In genomic region chr19:39469567-39469966, GRCh38 we compare ENCODE assay signal across 19 cellular contexts. TPM values are rescaled to one million over a fixed set of nuclear protein-coding genes. Genes with fewer than 3 reads are reported as not detected.
DNase-seq lines count a peak whose midpoint lies in the region; ATAC-seq, FAIRE-seq and TF ChIP-seq lines count a peak whose summit lies in the region.
"Had no signal": no experiment of that assay in that cellular context is flagged by ENCODE, and none has a peak within 500 bp of the region (broad histone marks: within the 10 kb centered on the region; RNA-seq: fewer than 3 reads in every experiment).

No MANE protein-coding gene starts in this region.

- POLR2A ChIA-PET in A549 (lab: Yijun Ruan, JAX) = interaction anchor here (0.8 to 1.6 kb wide), 2 partner anchors 24 to 34 kb away, joined by 4 read pairs; partner anchors contain the start of genes RPS16 and SUPT5H
- POLR2A ChIA-PET in CD4-positive, alpha-beta T cell (lab: Charles Lee) = no interaction called here
- POLR2A ChIA-PET in GM12878 (lab: Charles Lee) = interaction anchor here (1.1 kb wide), 1 partner anchor 28 kb away, joined by 4 read pairs; no protein-coding TSS in a partner anchor

- no TSS peak for BruUV-seq in GM12878 (replicated peaks; lab: Mats Ljungman, UMichigan)

- TF ChIP-seq CTCF in A549 (IDR thresholded peaks at IDR 0.05) (no peak), GM12878 (IDR thresholded peaks at IDR 0.05 in 2 of 3, conservative IDR thresholded peaks at IDR 0.05 in 1 of 3; ENCODE audit: control insufficient read depth in 2 of 3, extremely low read depth in 1 of 3, insufficient read depth in 1 of 3, low read depth in 3 of 3, low read length in 3 of 3) (no peak)
- TF ChIP-seq CTCF in CD4-positive, alpha-beta T cell (IDR thresholded peaks at IDR 0.05) = no peak

- TF ChIP-seq EP300 in A549 (IDR thresholded peaks at IDR 0.05) (no peak), GM12878 (IDR thresholded peaks at IDR 0.05; ENCODE audit: borderline replicate concordance in 1 of 2, control insufficient read depth in 1 of 2, low read depth in 2 of 2, low read length in 2 of 2) (no peak)

- peaks cover 89% of the 10 kb centered on the region for H3K36me3 Mint-ChIP-seq in CD4-positive, alpha-beta T cell (ENCODE audit: low read depth)

- H3K79me2 ChIP-seq in GM12878 (ENCODE audit: control insufficient read depth, insufficient read depth, low read length) = no peaks in the 10 kb centered on the region

- intact Hi-C loops in CD4-positive, alpha-beta T cell (cut with DNase I, micrococcal nuclease) = no loop called here
- intact Hi-C loops in GM12878 (cut with micrococcal nuclease; ENCODE audit: unreplicated experiment) = no loop called here

- TF ChIP-seq RAD21 in A549 (conservative IDR thresholded peaks at IDR 0.05 in 1 of 2, IDR thresholded peaks at IDR 0.05 in 1 of 2) (no peak), GM12878 (IDR thresholded peaks at IDR 0.05; ENCODE audit: insufficient read depth, low read depth, low read length) (no peak)

- 66% methylated on average over 6 of the region's 6 CpGs for WGBS in A549 (ENCODE audit: missing lambda C conversion rate)
- WGBS in GM12878 (ENCODE audit: insufficient coverage, insufficient replicate concordance, low lambda C conversion rate, missing lambda C conversion rate) = 97% methylated on average over 6 of the region's 6 CpGs

- H3K9ac ChIP-seq in GM12878 (ENCODE audit: control insufficient read depth, insufficient read depth, low read length) = no peak overlapping the region
- H3K9ac ChIP-seq: KMS-11 had no signal

- H3K4me2 ChIP-seq in A549 (peak overlapping the region; percentile 43; the same call in 2 of the 3 replicates), GM12878 (ENCODE audit: control insufficient read depth, insufficient read depth) (no peak overlapping the region)
- H3K4me2 ChIP-seq: KMS-11 had no signal

- in situ Hi-C loops in GM12878 (cut with MboI) = no loop called here

- H3K4me3 Mint-ChIP-seq in CD4-positive, alpha-beta T cell = no peak overlapping the region
- H3K4me3 Mint-ChIP-seq: T-helper 1 cell treated with Interleukin-12 subunit alpha and Interleukin-12 subunit beta and Interleukin-4 antibody, amounts not matched to agents 30 μg/mL and 1 μg/mL, for 36 hours had no signal

- peak overlapping the region; percentile 27 to 41; a peak in 3 of 6 replicates for H3K27ac ChIP-seq in A549
- no peak overlapping the region for H3K27ac ChIP-seq in CD4-positive, alpha-beta T cell (ENCODE audit: low read depth, low read length)
- no peak overlapping the region for H3K27ac ChIP-seq in GM12878 (ENCODE audit: control insufficient read depth, insufficient read depth)
- H3K27ac ChIP-seq: KMS-11, psoas muscle, SJCRH30, upper lobe of right lung, WERI-Rb-1 had no signal

- H3K27me3 Mint-ChIP-seq in CD4-positive, alpha-beta T cell = no peaks in the 10 kb centered on the region

- no peaks in the 10 kb centered on the region for H3K9me3 ChIP-seq in A549
- no peaks in the 10 kb centered on the region for H3K9me3 ChIP-seq in CD4-positive, alpha-beta T cell (ENCODE audit: control insufficient read depth, low read length)
- no peaks in the 10 kb centered on the region for H3K9me3 ChIP-seq in GM12878 (replicated peaks; ENCODE audit: control insufficient read depth, insufficient read depth, low read length)
- H3K9me3 ChIP-seq: psoas muscle, SJCRH30, upper lobe of right lung had no signal

- no peaks in the 10 kb centered on the region for H3K27me3 ChIP-seq in CD4-positive, alpha-beta T cell (ENCODE audit: control insufficient read depth, insufficient read depth, low read length)
- H3K27me3 ChIP-seq in GM12878 (replicated peaks in 1 of 2; ENCODE audit: control insufficient read depth in 2 of 2, insufficient read depth in 2 of 2, low read length in 1 of 2) = no peaks in the 10 kb centered on the region
- H3K27me3 ChIP-seq: SJCRH30, upper lobe of right lung had no signal

- no peaks in the 10 kb centered on the region for H4K20me1 ChIP-seq in GM12878 (ENCODE audit: control insufficient read depth, insufficient read depth)

- peak overlapping the region; percentile 36 for H3K27ac Mint-ChIP-seq in CD4-positive, alpha-beta T cell
- H3K27ac Mint-ChIP-seq: T-helper 1 cell treated with Interleukin-12 subunit alpha and Interleukin-12 subunit beta and Interleukin-4 antibody, amounts not matched to agents 30 μg/mL and 1 μg/mL, for 36 hours had no signal

- DNase-seq in A549 (ENCODE audit: low read depth in 1 of 2, low spot score in 1 of 2) (peak in 1 of 2 experiments; percentile 44), GM12878 (ENCODE audit: low read depth, low spot score) (no peak), activated gamma-delta T cell treated with Interleukin-2 at 50 U/mL for 16 hours (no peak)
- DNase-seq in CD4-positive, alpha-beta T cell = no peak
- DNase-seq: activated naive CD4-positive, alpha-beta T cell; DND-41; effector memory CD4-positive, alpha-beta T cell; left colon; MV-4-11; NCI-H1694 treated with DMSO at 0.1 percent for 48 hours; SJCRH30; upper lobe of right lung; WERI-Rb-1 had no signal

- CTCF ChIA-PET in A549 (lab: Yijun Ruan, JAX) = interaction anchor here (1.1 to 21.9 kb wide), 12 partner anchors 9 to 204 kb away, joined by 3 to 305 read pairs (median 6); partner anchors contain the start of genes DLL3, EID2B, SUPT5H and TIMM50
- CTCF ChIA-PET in CD4-positive, alpha-beta T cell (lab: Charles Lee) = no interaction called here
- CTCF ChIA-PET in GM12878 (lab: Yijun Ruan, JAX) = interaction anchor here (0.6 kb wide), 1 partner anchor 24 kb away, joined by 4 read pairs; the partner anchor contains the start of gene SUPT5H

- FAIRE-seq in A549 (lab: Jason Lieb, UNC) = no peak
- no peak for FAIRE-seq in GM12878 (lab: Jason Lieb, UNC)

- no peak overlapping the region for H2AFZ ChIP-seq in GM12878 (ENCODE audit: control insufficient read depth, low read depth, low read length)

- H3K4me3 ChIP-seq in A549 (no peak overlapping the region), GM12878 (no peak overlapping the region)
- H3K4me3 ChIP-seq: psoas muscle, SJCRH30, skin epidermis, upper lobe of right lung had no signal

- peak; percentile 8 to 54; a peak in 3 of 6 replicates for ATAC-seq in A549
- ATAC-seq in CD4-positive, alpha-beta T cell (ENCODE audit: poor library complexity) = no peak
- no peak for ATAC-seq in GM12878
- no peak for ATAC-seq in HG03432 (IDR thresholded peaks at IDR 0.05; ENCODE audit: unreplicated experiment)
- ATAC-seq in GM19324 (IDR thresholded peaks at IDR 0.05; ENCODE audit: low FRiP score, unreplicated experiment) = no peak
- ATAC-seq: left colon, psoas muscle, upper lobe of right lung had no signal

- TF ChIP-seq POLR2A in A549 (IDR thresholded peaks at IDR 0.05; ENCODE audit: low read length) (no peak), GM12878 (IDR thresholded peaks at IDR 0.05; ENCODE audit: low read depth, low read length) (no peak)

- SMC1A ChIA-PET in GM12878 (lab: Charles Lee; ENCODE audit: uncharacterized antibody, unreplicated experiment) = no interaction called here

- no peaks in the 10 kb centered on the region for H3K4me1 Mint-ChIP-seq in CD4-positive, alpha-beta T cell (ENCODE audit: low read depth)

- H3K36me3 ChIP-seq in GM12878 (ENCODE audit: control insufficient read depth in 2 of 2, insufficient read depth in 2 of 2, low read length in 1 of 2) = peaks cover 43 to 75% of the 10 kb centered on the region in 2 experiments

- RAD21 ChIA-PET in GM12878 (lab: Charles Lee; ENCODE audit: unreplicated experiment) = no interaction called here

- H3K9me3 Mint-ChIP-seq in CD4-positive, alpha-beta T cell = no peaks in the 10 kb centered on the region
- H3K9me3 Mint-ChIP-seq: T-helper 1 cell treated with Interleukin-12 subunit alpha and Interleukin-12 subunit beta and Interleukin-4 antibody, amounts not matched to agents 30 μg/mL and 1 μg/mL, for 36 hours had no signal

- peaks cover 26% of the 10 kb centered on the region for H3K4me1 ChIP-seq in A549
- no peaks in the 10 kb centered on the region for H3K4me1 ChIP-seq in GM12878 (ENCODE audit: control insufficient read depth, insufficient read depth, low read length)
- H3K4me1 ChIP-seq: psoas muscle, SJCRH30, upper lobe of right lung had no signal

RNA-seq across cellular contexts. Expression of gene TIMM50, which starts 11.1 kb away (rescaled TPM):
- 234 and 246 TPM in 2 replicates for polyA plus RNA-seq in A549 (2011; rRNA removed)
- polyA plus RNA-seq in A549 (2012; cell fraction: cytosol; rRNA removed) = 370 and 374 TPM in 2 replicates
- polyA plus RNA-seq in A549 (2012; cell fraction: nucleus; rRNA removed) = 384 and 439 TPM in 2 replicates
- polyA plus RNA-seq in A549 (2017; fragmentation: RNase III; extraction: RNeasy Plus Mini Kit Qiagen cat#74134 plus additional on column Dnase treatment) = 196 to 206 TPM (median 204 TPM) in 3 replicates
- 284 and 290 TPM in 2 replicates for polyA minus RNA-seq in A549 (2011; rRNA and poly(A)+ RNA removed)
- 10 to 100 TPM; 38.3 to 43.4 TPM for total RNA-seq in CD4-positive, alpha-beta T cell
- total RNA-seq in GM12878 (2013; cell fraction: nucleolus; rRNA removed) = 49.3 and 62.8 TPM in 2 replicates
- total RNA-seq in GM12878 (2014; rRNA removed) = 106 and 113 TPM in 2 replicates
- 55.9 and 59.3 TPM in 2 replicates for total RNA-seq in GM12878 (2014; rRNA removed; fragmentation: Illumina TruSeq; extraction: Trizol)
- total RNA-seq in GM12878 (2021) = 92.0 and 95.5 TPM in 2 replicates
- polyA plus RNA-seq in GM12878 (2011; ENCODE audit: low read depth) = 26.5 TPM
- polyA plus RNA-seq in GM12878 (2011; rRNA removed) = 93.2 and 106 TPM in 2 replicates
- polyA plus RNA-seq in GM12878 (2011; cell fraction: cytosol; rRNA removed) = 119 and 144 TPM in 2 replicates
- 99.5 and 132 TPM in 2 replicates for polyA plus RNA-seq in GM12878 (2011; cell fraction: nucleus; rRNA removed)
- 46.8 and 66.1 TPM in 2 replicates for polyA plus RNA-seq in GM12878 (2012)
- polyA plus RNA-seq in GM12878 (2014; fragmentation: Illumina TruSeq; extraction: Trizol) = 43.7 and 68.4 TPM in 2 replicates
- 10 to 100 TPM; 15.6 to 34.7 TPM for polyA plus RNA-seq in GM12878 (2014; fragmentation: Nextera tagmentation; extraction: Ambion mirVana)
- polyA plus RNA-seq in GM12878 (2014; rRNA removed) = 109 and 112 TPM in 2 replicates
- 100 to 1,000 TPM; 133 to 146 TPM for polyA plus RNA-seq in GM12878 (2016; fragmentation: Nextera tagmentation; extraction: Ambion mirVana)
- polyA minus RNA-seq in GM12878 (2011; rRNA and poly(A)+ RNA removed) = 62.7 and 88.2 TPM in 2 replicates
- polyA minus RNA-seq in GM12878 (2011; cell fraction: cytosol; rRNA and poly(A)+ RNA removed) = 31.9 and 36.6 TPM in 2 replicates
- polyA minus RNA-seq in GM12878 (2011; cell fraction: nucleus; rRNA and poly(A)+ RNA removed) = 22.1 and 40.0 TPM in 2 replicates

RNA-seq across cellular contexts. Expression of gene SUPT5H, which starts 24.2 kb away (rescaled TPM):
- 133 and 186 TPM in 2 replicates for polyA plus RNA-seq in A549 (2011; rRNA removed)
- 147 and 165 TPM in 2 replicates for polyA plus RNA-seq in A549 (2012; cell fraction: cytosol; rRNA removed)
- 393 and 418 TPM in 2 replicates for polyA plus RNA-seq in A549 (2012; cell fraction: nucleus; rRNA removed)
- polyA plus RNA-seq in A549 (2017; fragmentation: RNase III; extraction: RNeasy Plus Mini Kit Qiagen cat#74134 plus additional on column Dnase treatment) = 200 to 223 TPM (median 222 TPM) in 3 replicates
- 133 and 149 TPM in 2 replicates for polyA minus RNA-seq in A549 (2011; rRNA and poly(A)+ RNA removed)
- 100 to 1,000 TPM; 322 to 333 TPM for total RNA-seq in CD4-positive, alpha-beta T cell
- 120 and 136 TPM in 2 replicates for total RNA-seq in GM12878 (2013; cell fraction: nucleolus; rRNA removed)
- total RNA-seq in GM12878 (2014; rRNA removed) = 87.8 and 93.6 TPM in 2 replicates
- total RNA-seq in GM12878 (2014; rRNA removed; fragmentation: Illumina TruSeq; extraction: Trizol) = 48.9 and 51.5 TPM in 2 replicates
- total RNA-seq in GM12878 (2021) = 119 and 138 TPM in 2 replicates
- polyA plus RNA-seq in GM12878 (2011; ENCODE audit: low read depth) = 145 TPM
- polyA plus RNA-seq in GM12878 (2011; rRNA removed) = 43.2 and 64.5 TPM in 2 replicates
- polyA plus RNA-seq in GM12878 (2011; cell fraction: cytosol; rRNA removed) = 78.1 and 85.9 TPM in 2 replicates
- 277 and 358 TPM in 2 replicates for polyA plus RNA-seq in GM12878 (2011; cell fraction: nucleus; rRNA removed)
- 121 and 139 TPM in 2 replicates for polyA plus RNA-seq in GM12878 (2012)
- 58.7 and 88.1 TPM in 2 replicates for polyA plus RNA-seq in GM12878 (2014; fragmentation: Illumina TruSeq; extraction: Trizol)
- polyA plus RNA-seq in GM12878 (2014; fragmentation: Nextera tagmentation; extraction: Ambion mirVana) = 10 to 100 TPM; 27.2 to 75.0 TPM
- polyA plus RNA-seq in GM12878 (2014; rRNA removed) = 79.1 and 87.0 TPM in 2 replicates
- 100 to 1,000 TPM; 188 to 194 TPM for polyA plus RNA-seq in GM12878 (2016; fragmentation: Nextera tagmentation; extraction: Ambion mirVana)
- 63.9 and 89.8 TPM in 2 replicates for polyA minus RNA-seq in GM12878 (2011; rRNA and poly(A)+ RNA removed)
- 38.8 and 43.0 TPM in 2 replicates for polyA minus RNA-seq in GM12878 (2011; cell fraction: cytosol; rRNA and poly(A)+ RNA removed)
- 42.1 and 76.8 TPM in 2 replicates for polyA minus RNA-seq in GM12878 (2011; cell fraction: nucleus; rRNA and poly(A)+ RNA removed)

RNA-seq across cellular contexts. Expression of gene DLL3, which starts 29.2 kb away (rescaled TPM):
- polyA plus RNA-seq in A549 (2011; rRNA removed) (6.8 and 8.3 TPM in 2 replicates), A549 (2017; fragmentation: RNase III; extraction: RNeasy Plus Mini Kit Qiagen cat#74134 plus additional on column Dnase treatment) (6.7 TPM in 3 replicates), GM12878 (2011; rRNA removed) (0.58 and 0.64 TPM in 2 replicates), GM12878 (2014; fragmentation: Illumina TruSeq; extraction: Trizol) (0.06 and 0.22 TPM in 2 replicates), GM12878 (2014; fragmentation: Nextera tagmentation; extraction: Ambion mirVana) (under 1 TPM; 0.18 to 0.57 TPM), GM12878 (2014; rRNA removed) (1.5 and 1.9 TPM in 2 replicates), GM12878 (2016; fragmentation: Nextera tagmentation; extraction: Ambion mirVana) (1 to 10 TPM; 1.4 to 1.6 TPM)
- polyA plus RNA-seq in A549 (2012; cell fraction: cytosol; rRNA removed) = 14.9 and 18.9 TPM in 2 replicates
- polyA plus RNA-seq in A549 (2012; cell fraction: nucleus; rRNA removed) = 10.6 and 11.5 TPM in 2 replicates
- 3.3 and 3.5 TPM in 2 replicates for polyA minus RNA-seq in A549 (2011; rRNA and poly(A)+ RNA removed)
- not detected for total RNA-seq in CD4-positive, alpha-beta T cell
- 3.2 and 4.2 TPM in 2 replicates for total RNA-seq in GM12878 (2013; cell fraction: nucleolus; rRNA removed)
- total RNA-seq in GM12878 (2014; rRNA removed) (1.5 and 2.0 TPM in 2 replicates), GM12878 (2014; rRNA removed; fragmentation: Illumina TruSeq; extraction: Trizol) (0.36 and 0.41 TPM in 2 replicates), GM12878 (2021) (0.93 and 1.3 TPM in 2 replicates)
- 0.18 TPM for polyA plus RNA-seq in GM12878 (2011; ENCODE audit: low read depth)
- polyA plus RNA-seq in GM12878 (2011; cell fraction: cytosol; rRNA removed) = 1.2 and 1.3 TPM in 2 replicates
- polyA plus RNA-seq in GM12878 (2011; cell fraction: nucleus; rRNA removed) = 2.0 and 2.1 TPM in 2 replicates
- polyA plus RNA-seq in GM12878 (2012) = 0.58 and 0.62 TPM in 2 replicates
- 0.46 and 0.66 TPM in 2 replicates for polyA minus RNA-seq in GM12878 (2011; rRNA and poly(A)+ RNA removed)
- polyA minus RNA-seq in GM12878 (2011; cell fraction: cytosol; rRNA and poly(A)+ RNA removed) = 1.0 TPM in 1 of 2 replicates, not detected in the other
- 0.85 and 1.6 TPM in 2 replicates for polyA minus RNA-seq in GM12878 (2011; cell fraction: nucleus; rRNA and poly(A)+ RNA removed)
- total RNA-seq: upper lobe of right lung had no signal

RNA-seq across cellular contexts. Expression of gene RPS16, which starts 33.8 kb away (rescaled TPM):
- polyA plus RNA-seq in A549 (2011; rRNA removed) (4,855 and 5,722 TPM in 2 replicates), A549 (2017; fragmentation: RNase III; extraction: RNeasy Plus Mini Kit Qiagen cat#74134 plus additional on column Dnase treatment) (4,280 to 4,348 TPM (median 4,297 TPM) in 3 replicates), GM12878 (2011; rRNA removed) (1,202 and 1,881 TPM in 2 replicates), GM12878 (2014; fragmentation: Illumina TruSeq; extraction: Trizol) (1,250 and 2,410 TPM in 2 replicates), GM12878 (2014; fragmentation: Nextera tagmentation; extraction: Ambion mirVana) (1,000 to 10,000 TPM; 3,810 to 4,177 TPM), GM12878 (2014; rRNA removed) (4,404 and 4,810 TPM in 2 replicates), GM12878 (2016; fragmentation: Nextera tagmentation; extraction: Ambion mirVana) (1,000 to 10,000 TPM; 1,821 to 1,829 TPM)
- polyA plus RNA-seq in A549 (2012; cell fraction: cytosol; rRNA removed) = 15,003 and 17,959 TPM in 2 replicates
- polyA plus RNA-seq in A549 (2012; cell fraction: nucleus; rRNA removed) = 8,488 and 9,467 TPM in 2 replicates
- polyA minus RNA-seq in A549 (2011; rRNA and poly(A)+ RNA removed) = 5,249 and 5,947 TPM in 2 replicates
- 1,000 to 10,000 TPM; 4,625 to 4,839 TPM for total RNA-seq in CD4-positive, alpha-beta T cell
- 10.8 and 16.1 TPM in 2 replicates for total RNA-seq in GM12878 (2013; cell fraction: nucleolus; rRNA removed)
- total RNA-seq in GM12878 (2014; rRNA removed) (1,897 and 2,276 TPM in 2 replicates), GM12878 (2014; rRNA removed; fragmentation: Illumina TruSeq; extraction: Trizol) (144 and 148 TPM in 2 replicates), GM12878 (2021) (3,603 and 3,713 TPM in 2 replicates)
- polyA plus RNA-seq in GM12878 (2011; ENCODE audit: low read depth) = 5,627 TPM
- 7,530 and 7,949 TPM in 2 replicates for polyA plus RNA-seq in GM12878 (2011; cell fraction: cytosol; rRNA removed)
- polyA plus RNA-seq in GM12878 (2011; cell fraction: nucleus; rRNA removed) = 2,024 and 2,282 TPM in 2 replicates
- 5,175 and 6,218 TPM in 2 replicates for polyA plus RNA-seq in GM12878 (2012)
- polyA minus RNA-seq in GM12878 (2011; rRNA and poly(A)+ RNA removed) = 1,788 and 3,301 TPM in 2 replicates
- 1,375 and 1,377 TPM in 2 replicates for polyA minus RNA-seq in GM12878 (2011; cell fraction: cytosol; rRNA and poly(A)+ RNA removed)
- polyA minus RNA-seq in GM12878 (2011; cell fraction: nucleus; rRNA and poly(A)+ RNA removed) = 333 and 402 TPM in 2 replicates

RNA-seq across cellular contexts. Expression of gene SELENOV, which starts 45.4 kb away (rescaled TPM):
- polyA plus RNA-seq in A549 (2011; rRNA removed) = not detected in 2 replicates
- not detected in 2 replicates for polyA plus RNA-seq in A549 (2012; cell fraction: cytosol; rRNA removed)
- 0.06 and 0.10 TPM in 2 replicates for polyA plus RNA-seq in A549 (2012; cell fraction: nucleus; rRNA removed)
- not detected in 3 replicates for polyA plus RNA-seq in A549 (2017; fragmentation: RNase III; extraction: RNeasy Plus Mini Kit Qiagen cat#74134 plus additional on column Dnase treatment)
- not detected in 2 replicates for polyA minus RNA-seq in A549 (2011; rRNA and poly(A)+ RNA removed)
- not detected for total RNA-seq in CD4-positive, alpha-beta T cell
- total RNA-seq in GM12878 (2013; cell fraction: nucleolus; rRNA removed) = not detected in 2 replicates
- not detected in 2 replicates for total RNA-seq in GM12878 (2014; rRNA removed)
- not detected in 2 replicates for total RNA-seq in GM12878 (2014; rRNA removed; fragmentation: Illumina TruSeq; extraction: Trizol)
- not detected in 2 replicates for total RNA-seq in GM12878 (2021)
- polyA plus RNA-seq in GM12878 (2011; ENCODE audit: low read depth) = not detected
- not detected in 2 replicates for polyA plus RNA-seq in GM12878 (2011; rRNA removed)
- not detected in 2 replicates for polyA plus RNA-seq in GM12878 (2011; cell fraction: cytosol; rRNA removed)
- polyA plus RNA-seq in GM12878 (2011; cell fraction: nucleus; rRNA removed) = not detected in 2 replicates
- polyA plus RNA-seq in GM12878 (2012) = not detected in 2 replicates
- not detected in 2 replicates for polyA plus RNA-seq in GM12878 (2014; fragmentation: Illumina TruSeq; extraction: Trizol)
- polyA plus RNA-seq in GM12878 (2014; fragmentation: Nextera tagmentation; extraction: Ambion mirVana) = not detected
- polyA plus RNA-seq in GM12878 (2014; rRNA removed) = not detected in 2 replicates
- polyA plus RNA-seq in GM12878 (2016; fragmentation: Nextera tagmentation; extraction: Ambion mirVana) = not detected
- not detected in 2 replicates for polyA minus RNA-seq in GM12878 (2011; rRNA and poly(A)+ RNA removed)
- polyA minus RNA-seq in GM12878 (2011; cell fraction: cytosol; rRNA and poly(A)+ RNA removed) = not detected in 2 replicates
- not detected in 2 replicates for polyA minus RNA-seq in GM12878 (2011; cell fraction: nucleus; rRNA and poly(A)+ RNA removed)
- total RNA-seq: left colon, psoas muscle, upper lobe of right lung had no signal
- polyA plus RNA-seq: psoas muscle had no signal

Comparison
In these comparisons a context has a peak if more than half of its experiments do, and no peak if none do; other contexts are left out.
1. ATAC-seq: peak in A549 (2 of 2); none in CD4-positive, alpha-beta T cell (single experiment), GM12878 (single experiment), HG03432 (single experiment) and GM19324 (single experiment).
2. H3K27ac ChIP-seq: peak in A549 (2 of 2); none in CD4-positive, alpha-beta T cell (single experiment) and GM12878 (single experiment).